Comparison of ENCODE assay signal across 17 cellular contexts in the genomic region with DNA sequence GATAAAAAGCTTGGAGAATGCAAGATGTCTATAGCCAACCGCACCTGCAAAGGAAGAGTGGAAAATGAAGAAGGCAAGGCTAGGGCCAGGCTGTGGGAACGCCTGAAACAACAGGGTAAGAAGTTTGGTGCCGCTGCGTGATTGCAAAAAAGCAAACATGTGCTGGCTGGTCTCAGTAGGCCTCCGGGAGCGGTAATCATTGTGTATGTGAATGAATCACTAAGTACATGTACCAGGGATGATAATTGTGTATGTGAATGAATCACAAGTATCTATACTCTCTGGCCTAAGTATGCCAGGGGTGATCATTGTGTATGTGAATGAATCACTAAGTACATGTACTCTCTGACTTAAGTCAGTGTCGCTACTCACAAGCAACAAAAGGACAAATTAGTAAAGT. TPM values are rescaled to one million over a fixed set of nuclear protein-coding genes. Genes with fewer than 3 reads are reported as not detected.
DNase-seq lines count a peak whose midpoint lies in the region; ATAC-seq and TF ChIP-seq lines count a peak whose summit lies in the region.
"Had no signal": no experiment of that assay in that cellular context is flagged by ENCODE, and none has a peak within 500 bp of the region (broad histone marks: within the 10 kb centered on the region; RNA-seq: fewer than 3 reads in every experiment).

No MANE protein-coding gene starts in this region.

- H2BK120ac ChIP-seq in mesenchymal stem cell (ENCODE audit: low read depth, low read length) = no peak overlapping the region

- H4K91ac ChIP-seq in mesenchymal stem cell (ENCODE audit: low read length) = no peak overlapping the region

- no peaks in the 10 kb centered on the region for H3K79me2 ChIP-seq in PC-3 (ENCODE audit: low read length)

- H3K4me2 ChIP-seq in PC-3 (ENCODE audit: low read length) (peak overlapping the region; percentile 75), mesenchymal stem cell (ENCODE audit: low read length, poor library complexity, severe bottlenecking) (no peak overlapping the region)

- DNase-seq in Daoy (ENCODE audit: low read depth) = peak; percentile 82
- DNase-seq in PC-3 = peak; percentile 97
- DNase-seq in endothelial cell (ENCODE audit: low spot score) = no peak
- DNase-seq in mesenchymal stem cell = peak; percentile 38
- no peak for DNase-seq in right atrium auricular region (ENCODE audit: low spot score)
- DNase-seq in activated CD8-positive, alpha-beta memory T cell treated with anti-CD3 and anti-CD28 coated beads, Interleukin-2, amount 50 U/mL, for 48 hours = no peak
- DNase-seq in DMS 273 treated with DMSO at 0.1 percent for 48 hours (lab: John Stamatoyannopoulos, UW) = no peak
- DNase-seq in GF-D8 (lab: John Stamatoyannopoulos, UW) = no peak
- DNase-seq: activated naive CD8-positive, alpha-beta T cell treated with anti-CD3 and anti-CD28 coated beads, Interleukin-2, amount 10 ng/mL, durations not matched to agents 7 days and 5 days; AML-193; cortex of kidney; MG63; NCI-H524 treated with DMSO at 0.1 percent for 48 hours; Peyer's patch; T-cell had no signal

- H3F3A ChIP-seq in PC-3 (ENCODE audit: low read length, unreplicated experiment) = peaks cover 5% of the 10 kb centered on the region

- H4K20me1 ChIP-seq in PC-3 (ENCODE audit: low read length) = no peaks in the 10 kb centered on the region

- no peak overlapping the region for H3K18ac ChIP-seq in mesenchymal stem cell (ENCODE audit: low read depth in 1 of 2, low read length in 2 of 2)

- H3K9ac ChIP-seq in PC-3 (ENCODE audit: low read length) = peak overlapping the region; percentile 78
- H3K9ac ChIP-seq in mesenchymal stem cell (ENCODE audit: low read length) = no peak overlapping the region

- H3K4me3 Mint-ChIP-seq in endothelial cell (ENCODE audit: unreplicated experiment) = peak overlapping the region; percentile 12
- H3K4me3 Mint-ChIP-seq: activated naive CD8-positive, alpha-beta T cell treated with anti-CD3 and anti-CD28 coated beads, Interleukin-2, amount 10 ng/mL, durations not matched to agents 7 days and 5 days; natural killer cell treated with Interleukin-12 subunit alpha and Interleukin-12 subunit beta and Interleukin-15 and Interleukin-18, amount 100 ng/mL, for 72 hours; T-cell had no signal

- no peaks in the 10 kb centered on the region for H3K9me2 ChIP-seq in PC-3 (replicated peaks; ENCODE audit: low read length)

- no peak overlapping the region for H4K8ac ChIP-seq in mesenchymal stem cell (ENCODE audit: low read length)

- no peak overlapping the region for H2BK12ac ChIP-seq in mesenchymal stem cell (ENCODE audit: low read length in 2 of 2)

- H2BK15ac ChIP-seq in mesenchymal stem cell (ENCODE audit: low read depth, poor library complexity, severe bottlenecking) = no peak overlapping the region

- H3K36me3 ChIP-seq in PC-3 (ENCODE audit: low read depth, low read length) = peaks cover 23% of the 10 kb centered on the region; the same call in 1 of the 2 replicates
- H3K36me3 ChIP-seq in mesenchymal stem cell (ENCODE audit: control insufficient read depth in 1 of 2, insufficient read depth in 2 of 2, low read depth in 1 of 2, low read length in 2 of 2) = peaks cover 43 to 71% of the 10 kb centered on the region in 2 experiments
- H3K36me3 ChIP-seq in right atrium auricular region = peaks cover 89% of the 10 kb centered on the region

- H3K9me3 Mint-ChIP-seq in endothelial cell (ENCODE audit: unreplicated experiment) = no peaks in the 10 kb centered on the region
- H3K9me3 Mint-ChIP-seq: activated naive CD8-positive, alpha-beta T cell treated with anti-CD3 and anti-CD28 coated beads, Interleukin-2, amount 10 ng/mL, durations not matched to agents 7 days and 5 days; natural killer cell treated with Interleukin-12 subunit alpha and Interleukin-12 subunit beta and Interleukin-15 and Interleukin-18, amount 100 ng/mL, for 72 hours; T-cell had no signal

- no peak overlapping the region for H2AK5ac ChIP-seq in mesenchymal stem cell (ENCODE audit: low read length, severe bottlenecking)

- intact Hi-C loops in PC-3 (cut with micrococcal nuclease) = loop anchor here (1.0 kb wide), 3 partner anchors 33 to 92 kb away; a partner anchor contains a TSS

- H3K36me3 Mint-ChIP-seq in endothelial cell (ENCODE audit: low read depth, unreplicated experiment) = peaks cover 19% of the 10 kb centered on the region

- no peaks in the 10 kb centered on the region for H3K4me1 Mint-ChIP-seq in endothelial cell (ENCODE audit: unreplicated experiment)
- H3K4me1 Mint-ChIP-seq: activated naive CD8-positive, alpha-beta T cell treated with anti-CD3 and anti-CD28 coated beads, Interleukin-2, amount 10 ng/mL, durations not matched to agents 7 days and 5 days; T-cell had no signal

- CTCF ChIA-PET in PC-3 (lab: Charles Lee) = no interaction called here

- H3K4me3 ChIP-seq in PC-3 (ENCODE audit: low read length) (no peak overlapping the region; the same call in 1 of the 2 replicates), mesenchymal stem cell (ENCODE audit: insufficient read depth in 1 of 2, low read depth in 1 of 2, low read length in 2 of 2) (no peak overlapping the region), right atrium auricular region (no peak overlapping the region)
- H3K4me3 ChIP-seq: MG63, Peyer's patch had no signal

- H3K27ac ChIP-seq in PC-3 (ENCODE audit: low read length) = peak overlapping the region; percentile 97
- H3K27ac ChIP-seq in mesenchymal stem cell (ENCODE audit: low read length, poor library complexity, severe bottlenecking) = no peak overlapping the region
- H3K27ac ChIP-seq in right atrium auricular region = no peak overlapping the region

- no peak overlapping the region for H3K23ac ChIP-seq in mesenchymal stem cell (ENCODE audit: low read length in 2 of 2)

- POLR2A ChIA-PET in PC-3 (lab: Charles Lee; ENCODE audit: unreplicated experiment) = no interaction called here

- H2AFZ ChIP-seq in PC-3 (ENCODE audit: low read length) (no peak overlapping the region; the same call in 1 of the 2 replicates), mesenchymal stem cell (ENCODE audit: low read depth, low read length) (no peak overlapping the region)

- no peak overlapping the region for H3K27ac Mint-ChIP-seq in endothelial cell (ENCODE audit: unreplicated experiment)
- H3K27ac Mint-ChIP-seq: activated naive CD8-positive, alpha-beta T cell treated with anti-CD3 and anti-CD28 coated beads, Interleukin-2, amount 10 ng/mL, durations not matched to agents 7 days and 5 days; natural killer cell treated with Interleukin-12 subunit alpha and Interleukin-12 subunit beta and Interleukin-15 and Interleukin-18, amount 100 ng/mL, for 72 hours; T-cell had no signal

- H3K14ac ChIP-seq in mesenchymal stem cell (ENCODE audit: low read length in 2 of 2) = no peak overlapping the region

- H3K4me1 ChIP-seq in PC-3 (ENCODE audit: insufficient read depth, low read length) (peaks cover 24% of the 10 kb centered on the region), mesenchymal stem cell (ENCODE audit: control insufficient read depth, insufficient read depth, low read depth, low read length) (no peaks in the 10 kb centered on the region), right atrium auricular region (no peaks in the 10 kb centered on the region)

- H3K27me3 ChIP-seq in PC-3 (ENCODE audit: low read length) (no peaks in the 10 kb centered on the region), mesenchymal stem cell (ENCODE audit: control insufficient read depth in 1 of 2, insufficient read depth in 1 of 2, low read length in 2 of 2) (no peaks in the 10 kb centered on the region), right atrium auricular region (no peaks in the 10 kb centered on the region)
- H3K27me3 ChIP-seq: MG63, Peyer's patch had no signal

- ATAC-seq in PC-3 = peak; percentile 98
- ATAC-seq: activated CD4-positive, CD25-positive, alpha-beta regulatory T cell treated with anti-CD3 and anti-CD28 coated beads, Interleukin-2, amount 50 U/mL, for 24 hours; natural killer cell treated with Interleukin-12 subunit alpha and Interleukin-12 subunit beta and Interleukin-15 and Interleukin-18, amount 100 ng/mL, for 72 hours; T-cell had no signal

- no peaks in the 10 kb centered on the region for H3K27me3 Mint-ChIP-seq in endothelial cell (ENCODE audit: unreplicated experiment)
- H3K27me3 Mint-ChIP-seq: activated naive CD8-positive, alpha-beta T cell treated with anti-CD3 and anti-CD28 coated beads, Interleukin-2, amount 10 ng/mL, durations not matched to agents 7 days and 5 days; natural killer cell treated with Interleukin-12 subunit alpha and Interleukin-12 subunit beta and Interleukin-15 and Interleukin-18, amount 100 ng/mL, for 72 hours; T-cell had no signal

- H3K9me3 ChIP-seq in PC-3 (ENCODE audit: low read length) (no peaks in the 10 kb centered on the region), mesenchymal stem cell (ENCODE audit: control insufficient read depth, low read length) (no peaks in the 10 kb centered on the region), right atrium auricular region (no peaks in the 10 kb centered on the region)
- H3K9me3 ChIP-seq: MG63, Peyer's patch had no signal

- H2BK5ac ChIP-seq in mesenchymal stem cell (ENCODE audit: low read depth, low read length, poor library complexity, severe bottlenecking) = no peak overlapping the region

- no peak overlapping the region for H3K4ac ChIP-seq in mesenchymal stem cell (ENCODE audit: low read depth in 1 of 2, low read length in 2 of 2)

- no peaks in the 10 kb centered on the region for H3K79me1 ChIP-seq in mesenchymal stem cell (replicated peaks; ENCODE audit: low read length, poor library complexity, severe bottlenecking)

- TF ChIP-seq CTCF in PC-3 (conservative IDR thresholded peaks at IDR 0.05; ENCODE audit: low read depth, low read length) (no peak), endothelial cell (IDR thresholded peaks at IDR 0.05; ENCODE audit: unreplicated experiment) (no peak), right atrium auricular region (IDR thresholded peaks at IDR 0.05) (no peak)

- WGBS in mesenchymal stem cell = 80% methylated on average over 7 of the region's 7 CpGs

- no TSS peak for BruUV-seq in PC-3 (replicated peaks; lab: Mats Ljungman, UMichigan)

RNA-seq across cellular contexts. Expression of a gene that starts 40.3 kb away (rescaled TPM):
- total RNA-seq in Daoy (2014; rRNA removed; shearing (Covaris generic)) = 73.9 and 88.0 TPM in 2 replicates
- 66.3 and 69.2 TPM in 2 replicates for total RNA-seq in PC-3 (2014; rRNA removed)
- total RNA-seq in endothelial cell (ENCODE audit: unreplicated experiment) = 62.9 TPM
- 60.6 TPM for polyA plus RNA-seq in mesenchymal stem cell (2013, experiment 1 of 2)
- 62.2 TPM for polyA plus RNA-seq in mesenchymal stem cell (2013, experiment 2 of 2)
- total RNA-seq in right atrium auricular region = 10 to 100 TPM; 34.1 to 58.3 TPM

Comparison
In these comparisons a context has a peak if more than half of its experiments do, and no peak if none do; other contexts are left out.
1. DNase-seq: peak in Daoy (single experiment), PC-3 (single experiment) and mesenchymal stem cell (single experiment); none in endothelial cell (single experiment), right atrium auricular region (single experiment), activated CD8-positive, alpha-beta memory T cell treated with anti-CD3 and anti-CD28 coated beads, Interleukin-2, amount 50 U/mL, for 48 hours (single experiment), DMS 273 treated with DMSO at 0.1 percent for 48 hours (single experiment) and GF-D8 (single experiment).